In the genomic region with DNA sequence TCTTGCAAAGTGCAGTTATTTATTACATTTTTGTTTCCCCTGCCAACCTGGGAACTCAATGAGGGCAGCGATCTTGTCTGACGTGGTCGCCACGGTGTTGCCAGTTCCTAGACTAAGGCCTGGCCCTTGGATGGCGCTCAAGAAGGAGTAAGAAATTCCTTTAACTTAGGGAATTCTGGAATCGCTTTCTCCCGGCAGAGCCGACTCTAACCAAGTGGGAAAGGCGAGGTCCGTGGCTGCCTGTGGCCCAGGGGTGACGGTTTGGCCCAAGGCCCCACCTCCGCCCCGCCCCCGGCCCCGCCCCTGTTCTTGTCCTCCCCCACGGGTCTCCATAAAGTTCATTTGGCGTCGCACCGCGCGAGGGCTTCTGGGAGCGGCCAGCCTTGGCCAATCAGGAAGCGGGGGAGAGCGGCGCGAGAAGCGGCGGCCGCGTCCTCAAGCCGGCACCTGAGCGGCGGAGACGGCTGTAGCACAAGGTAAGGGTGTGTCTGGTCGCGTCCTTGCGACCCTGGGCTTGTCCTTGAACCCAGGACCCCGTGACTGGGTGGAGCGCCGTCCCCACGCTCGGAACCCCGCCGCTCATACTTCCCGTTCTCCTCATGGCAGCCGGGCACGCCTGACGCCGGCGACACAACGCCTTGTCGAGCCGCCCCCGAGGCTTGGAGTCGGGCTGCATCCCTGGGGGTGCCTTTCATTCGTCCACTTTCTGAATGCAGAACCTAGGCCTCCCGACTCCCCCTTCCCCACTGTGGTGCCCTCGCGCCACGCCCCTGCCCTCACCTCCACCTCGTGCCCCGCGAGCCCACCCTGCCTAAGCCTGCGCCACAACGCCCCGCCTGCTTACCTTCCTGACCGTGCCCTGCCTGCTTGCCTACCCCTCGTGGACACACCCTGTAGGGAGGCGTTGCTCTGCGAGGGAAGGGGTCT, we compare ENCODE assay signal across 1 cellular context.
TF ChIP-seq lines count a peak whose summit lies in the region.

A gene (plus strand): TSS at position 394 of the 927 bp plus-strand sequence. CDS start 18,119 bp downstream, outside the sequence.

TF ChIP-seq in HEK293, 187 proteins besides CTCF, POLR2A, EP300 and RAD21 (continued from another document and continues in another):
- TF ChIP-seq, protein P1, sequence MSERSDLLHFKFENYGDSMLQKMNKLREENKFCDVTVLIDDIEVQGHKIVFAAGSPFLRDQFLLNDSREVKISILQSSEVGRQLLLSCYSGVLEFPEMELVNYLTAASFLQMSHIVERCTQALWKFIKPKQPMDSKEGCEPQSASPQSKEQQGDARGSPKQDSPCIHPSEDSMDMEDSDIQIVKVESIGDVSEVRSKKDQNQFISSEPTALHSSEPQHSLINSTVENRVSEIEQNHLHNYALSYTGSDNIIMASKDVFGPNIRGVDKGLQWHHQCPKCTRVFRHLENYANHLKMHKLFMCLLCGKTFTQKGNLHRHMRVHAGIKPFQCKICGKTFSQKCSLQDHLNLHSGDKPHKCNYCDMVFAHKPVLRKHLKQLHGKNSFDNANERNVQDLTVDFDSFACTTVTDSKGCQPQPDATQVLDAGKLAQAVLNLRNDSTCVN (tag by site-specific recombination; optimal IDR thresholded peaks at IDR 0.05) = peak; percentile 62
- TF ChIP-seq HOXC10 (CRISPR knock-in tag; IDR thresholded peaks at IDR 0.05) (no peak), SP2 (tag by site-specific recombination; IDR thresholded peaks at IDR 0.05) (peak; percentile 65), ZNF157 (tag by site-specific recombination; IDR thresholded peaks at IDR 0.05) (no peak), REPIN1 (tag by site-specific recombination; IDR thresholded peaks at IDR 0.05; ENCODE audit: low read depth) (no peak), KLF1 (tag by site-specific recombination; IDR thresholded peaks at IDR 0.05) (peak; percentile 85), SETDB1 (IDR thresholded peaks at IDR 0.05; ENCODE audit: insufficient read length, low read length) (no peak), ZNF174 (tag by site-specific recombination; IDR thresholded peaks at IDR 0.05) (no peak), ZNF23 (tag by site-specific recombination; IDR thresholded peaks at IDR 0.05; ENCODE audit: borderline replicate concordance) (no peak), ZNF621 (tag by site-specific recombination; IDR thresholded peaks at IDR 0.05) (no peak), ZNF561 (tag by site-specific recombination; IDR thresholded peaks at IDR 0.05; ENCODE audit: borderline replicate concordance) (no peak), ZNF670 (tag by site-specific recombination; IDR thresholded peaks at IDR 0.05; ENCODE audit: low read depth) (no peak), ZNF48 (tag by site-specific recombination; IDR thresholded peaks at IDR 0.05) (no peak), ZBTB20 (tag by site-specific recombination; IDR thresholded peaks at IDR 0.05) (peak; percentile 40), ZNF768 (tag by site-specific recombination; IDR thresholded peaks at IDR 0.05) (no peak), ZEB2 (tag by site-specific recombination; IDR thresholded peaks at IDR 0.05) (0 out of 2 replicates have a peak, but pooled peaks have one; percentile 43), MEIS1 (CRISPR knock-in tag; IDR thresholded peaks at IDR 0.05; ENCODE audit: borderline replicate concordance) (no peak), KLF9 (tag by site-specific recombination; IDR thresholded peaks at IDR 0.05; ENCODE audit: low read depth) (peak; percentile 77), ZNF214 (tag by site-specific recombination; IDR thresholded peaks at IDR 0.05; ENCODE audit: borderline replicate concordance) (no peak), ZNF544 (tag by site-specific recombination; IDR thresholded peaks at IDR 0.05) (no peak), GLIS2 (tag by site-specific recombination; IDR thresholded peaks at IDR 0.05) (peak; percentile 51; the same call in 1 of the 2 replicates), ZFP41 (tag by site-specific recombination; IDR thresholded peaks at IDR 0.05; ENCODE audit: borderline replicate concordance) (no peak), ZNF660 (tag by site-specific recombination; IDR thresholded peaks at IDR 0.05) (peak; percentile 30; the same call in 1 of the 2 replicates), KLF8 (tag by site-specific recombination; IDR thresholded peaks at IDR 0.05) (peak; percentile 67), ZNF335 (tag by site-specific recombination; conservative IDR thresholded peaks at IDR 0.05) (peak; percentile 79), ZNF202 (tag by site-specific recombination; IDR thresholded peaks at IDR 0.05; ENCODE audit: borderline replicate concordance) (no peak), ZBTB17 (tag by site-specific recombination; IDR thresholded peaks at IDR 0.05) (0 out of 2 replicates have a peak, but pooled peaks have one; percentile 16), ZBTB7A (tag by site-specific recombination; IDR thresholded peaks at IDR 0.05; ENCODE audit: low read depth) (no peak), ZSCAN16 (tag by site-specific recombination; IDR thresholded peaks at IDR 0.05) (no peak)
- TF ChIP-seq, protein P2, sequence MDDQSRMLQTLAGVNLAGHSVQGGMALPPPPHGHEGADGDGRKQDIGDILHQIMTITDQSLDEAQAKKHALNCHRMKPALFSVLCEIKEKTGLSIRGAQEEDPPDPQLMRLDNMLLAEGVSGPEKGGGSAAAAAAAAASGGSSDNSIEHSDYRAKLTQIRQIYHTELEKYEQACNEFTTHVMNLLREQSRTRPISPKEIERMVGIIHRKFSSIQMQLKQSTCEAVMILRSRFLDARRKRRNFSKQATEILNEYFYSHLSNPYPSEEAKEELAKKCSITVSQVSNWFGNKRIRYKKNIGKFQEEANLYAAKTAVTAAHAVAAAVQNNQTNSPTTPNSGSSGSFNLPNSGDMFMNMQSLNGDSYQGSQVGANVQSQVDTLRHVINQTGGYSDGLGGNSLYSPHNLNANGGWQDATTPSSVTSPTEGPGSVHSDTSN (CRISPR knock-in tag; IDR thresholded peaks at IDR 0.05) = no peak
- TF ChIP-seq, protein P3, sequence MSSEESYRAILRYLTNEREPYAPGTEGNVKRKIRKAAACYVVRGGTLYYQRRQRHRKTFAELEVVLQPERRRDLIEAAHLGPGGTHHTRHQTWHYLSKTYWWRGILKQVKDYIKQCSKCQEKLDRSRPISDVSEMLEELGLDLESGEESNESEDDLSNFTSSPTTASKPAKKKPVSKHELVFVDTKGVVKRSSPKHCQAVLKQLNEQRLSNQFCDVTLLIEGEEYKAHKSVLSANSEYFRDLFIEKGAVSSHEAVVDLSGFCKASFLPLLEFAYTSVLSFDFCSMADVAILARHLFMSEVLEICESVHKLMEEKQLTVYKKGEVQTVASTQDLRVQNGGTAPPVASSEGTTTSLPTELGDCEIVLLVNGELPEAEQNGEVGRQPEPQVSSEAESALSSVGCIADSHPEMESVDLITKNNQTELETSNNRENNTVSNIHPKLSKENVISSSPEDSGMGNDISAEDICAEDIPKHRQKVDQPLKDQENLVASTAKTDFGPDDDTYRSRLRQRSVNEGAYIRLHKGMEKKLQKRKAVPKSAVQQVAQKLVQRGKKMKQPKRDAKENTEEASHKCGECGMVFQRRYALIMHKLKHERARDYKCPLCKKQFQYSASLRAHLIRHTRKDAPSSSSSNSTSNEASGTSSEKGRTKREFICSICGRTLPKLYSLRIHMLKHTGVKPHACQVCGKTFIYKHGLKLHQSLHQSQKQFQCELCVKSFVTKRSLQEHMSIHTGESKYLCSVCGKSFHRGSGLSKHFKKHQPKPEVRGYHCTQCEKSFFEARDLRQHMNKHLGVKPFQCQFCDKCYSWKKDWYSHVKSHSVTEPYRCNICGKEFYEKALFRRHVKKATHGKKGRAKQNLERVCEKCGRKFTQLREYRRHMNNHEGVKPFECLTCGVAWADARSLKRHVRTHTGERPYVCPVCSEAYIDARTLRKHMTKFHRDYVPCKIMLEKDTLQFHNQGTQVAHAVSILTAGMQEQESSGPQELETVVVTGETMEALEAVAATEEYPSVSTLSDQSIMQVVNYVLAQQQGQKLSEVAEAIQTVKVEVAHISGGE (tag by site-specific recombination; conservative IDR thresholded peaks at IDR 0.05; ENCODE audit: low read depth) = 0 out of 2 replicates have a peak, but pooled peaks have one; percentile 13
- TF ChIP-seq, protein P4, sequence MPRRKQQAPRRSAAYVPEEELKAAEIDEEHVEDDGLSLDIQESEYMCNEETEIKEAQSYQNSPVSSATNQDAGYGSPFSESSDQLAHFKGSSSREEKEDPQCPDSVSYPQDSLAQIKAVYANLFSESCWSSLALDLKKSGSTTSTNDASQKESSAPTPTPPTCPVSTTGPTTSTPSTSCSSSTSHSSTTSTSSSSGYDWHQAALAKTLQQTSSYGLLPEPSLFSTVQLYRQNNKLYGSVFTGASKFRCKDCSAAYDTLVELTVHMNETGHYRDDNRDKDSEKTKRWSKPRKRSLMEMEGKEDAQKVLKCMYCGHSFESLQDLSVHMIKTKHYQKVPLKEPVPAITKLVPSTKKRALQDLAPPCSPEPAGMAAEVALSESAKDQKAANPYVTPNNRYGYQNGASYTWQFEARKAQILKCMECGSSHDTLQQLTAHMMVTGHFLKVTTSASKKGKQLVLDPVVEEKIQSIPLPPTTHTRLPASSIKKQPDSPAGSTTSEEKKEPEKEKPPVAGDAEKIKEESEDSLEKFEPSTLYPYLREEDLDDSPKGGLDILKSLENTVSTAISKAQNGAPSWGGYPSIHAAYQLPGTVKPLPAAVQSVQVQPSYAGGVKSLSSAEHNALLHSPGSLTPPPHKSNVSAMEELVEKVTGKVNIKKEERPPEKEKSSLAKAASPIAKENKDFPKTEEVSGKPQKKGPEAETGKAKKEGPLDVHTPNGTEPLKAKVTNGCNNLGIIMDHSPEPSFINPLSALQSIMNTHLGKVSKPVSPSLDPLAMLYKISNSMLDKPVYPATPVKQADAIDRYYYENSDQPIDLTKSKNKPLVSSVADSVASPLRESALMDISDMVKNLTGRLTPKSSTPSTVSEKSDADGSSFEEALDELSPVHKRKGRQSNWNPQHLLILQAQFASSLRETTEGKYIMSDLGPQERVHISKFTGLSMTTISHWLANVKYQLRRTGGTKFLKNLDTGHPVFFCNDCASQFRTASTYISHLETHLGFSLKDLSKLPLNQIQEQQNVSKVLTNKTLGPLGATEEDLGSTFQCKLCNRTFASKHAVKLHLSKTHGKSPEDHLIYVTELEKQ (tag by site-specific recombination; IDR thresholded peaks at IDR 0.05; ENCODE audit: borderline replicate concordance) = no peak
- TF ChIP-seq, protein P5, sequence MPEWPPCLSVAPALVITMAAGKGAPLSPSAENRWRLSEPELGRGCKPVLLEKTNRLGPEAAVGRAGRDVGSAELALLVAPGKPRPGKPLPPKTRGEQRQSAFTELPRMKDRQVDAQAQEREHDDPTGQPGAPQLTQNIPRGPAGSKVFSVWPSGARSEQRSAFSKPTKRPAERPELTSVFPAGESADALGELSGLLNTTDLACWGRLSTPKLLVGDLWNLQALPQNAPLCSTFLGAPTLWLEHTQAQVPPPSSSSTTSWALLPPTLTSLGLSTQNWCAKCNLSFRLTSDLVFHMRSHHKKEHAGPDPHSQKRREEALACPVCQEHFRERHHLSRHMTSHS (tag by site-specific recombination; IDR thresholded peaks at IDR 0.05) = no peak
- TF ChIP-seq, protein P6, sequence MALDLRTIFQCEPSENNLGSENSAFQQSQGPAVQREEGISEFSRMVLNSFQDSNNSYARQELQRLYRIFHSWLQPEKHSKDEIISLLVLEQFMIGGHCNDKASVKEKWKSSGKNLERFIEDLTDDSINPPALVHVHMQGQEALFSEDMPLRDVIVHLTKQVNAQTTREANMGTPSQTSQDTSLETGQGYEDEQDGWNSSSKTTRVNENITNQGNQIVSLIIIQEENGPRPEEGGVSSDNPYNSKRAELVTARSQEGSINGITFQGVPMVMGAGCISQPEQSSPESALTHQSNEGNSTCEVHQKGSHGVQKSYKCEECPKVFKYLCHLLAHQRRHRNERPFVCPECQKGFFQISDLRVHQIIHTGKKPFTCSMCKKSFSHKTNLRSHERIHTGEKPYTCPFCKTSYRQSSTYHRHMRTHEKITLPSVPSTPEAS (tag by site-specific recombination; IDR thresholded peaks at IDR 0.05) = no peak
- TF ChIP-seq, protein P7, sequence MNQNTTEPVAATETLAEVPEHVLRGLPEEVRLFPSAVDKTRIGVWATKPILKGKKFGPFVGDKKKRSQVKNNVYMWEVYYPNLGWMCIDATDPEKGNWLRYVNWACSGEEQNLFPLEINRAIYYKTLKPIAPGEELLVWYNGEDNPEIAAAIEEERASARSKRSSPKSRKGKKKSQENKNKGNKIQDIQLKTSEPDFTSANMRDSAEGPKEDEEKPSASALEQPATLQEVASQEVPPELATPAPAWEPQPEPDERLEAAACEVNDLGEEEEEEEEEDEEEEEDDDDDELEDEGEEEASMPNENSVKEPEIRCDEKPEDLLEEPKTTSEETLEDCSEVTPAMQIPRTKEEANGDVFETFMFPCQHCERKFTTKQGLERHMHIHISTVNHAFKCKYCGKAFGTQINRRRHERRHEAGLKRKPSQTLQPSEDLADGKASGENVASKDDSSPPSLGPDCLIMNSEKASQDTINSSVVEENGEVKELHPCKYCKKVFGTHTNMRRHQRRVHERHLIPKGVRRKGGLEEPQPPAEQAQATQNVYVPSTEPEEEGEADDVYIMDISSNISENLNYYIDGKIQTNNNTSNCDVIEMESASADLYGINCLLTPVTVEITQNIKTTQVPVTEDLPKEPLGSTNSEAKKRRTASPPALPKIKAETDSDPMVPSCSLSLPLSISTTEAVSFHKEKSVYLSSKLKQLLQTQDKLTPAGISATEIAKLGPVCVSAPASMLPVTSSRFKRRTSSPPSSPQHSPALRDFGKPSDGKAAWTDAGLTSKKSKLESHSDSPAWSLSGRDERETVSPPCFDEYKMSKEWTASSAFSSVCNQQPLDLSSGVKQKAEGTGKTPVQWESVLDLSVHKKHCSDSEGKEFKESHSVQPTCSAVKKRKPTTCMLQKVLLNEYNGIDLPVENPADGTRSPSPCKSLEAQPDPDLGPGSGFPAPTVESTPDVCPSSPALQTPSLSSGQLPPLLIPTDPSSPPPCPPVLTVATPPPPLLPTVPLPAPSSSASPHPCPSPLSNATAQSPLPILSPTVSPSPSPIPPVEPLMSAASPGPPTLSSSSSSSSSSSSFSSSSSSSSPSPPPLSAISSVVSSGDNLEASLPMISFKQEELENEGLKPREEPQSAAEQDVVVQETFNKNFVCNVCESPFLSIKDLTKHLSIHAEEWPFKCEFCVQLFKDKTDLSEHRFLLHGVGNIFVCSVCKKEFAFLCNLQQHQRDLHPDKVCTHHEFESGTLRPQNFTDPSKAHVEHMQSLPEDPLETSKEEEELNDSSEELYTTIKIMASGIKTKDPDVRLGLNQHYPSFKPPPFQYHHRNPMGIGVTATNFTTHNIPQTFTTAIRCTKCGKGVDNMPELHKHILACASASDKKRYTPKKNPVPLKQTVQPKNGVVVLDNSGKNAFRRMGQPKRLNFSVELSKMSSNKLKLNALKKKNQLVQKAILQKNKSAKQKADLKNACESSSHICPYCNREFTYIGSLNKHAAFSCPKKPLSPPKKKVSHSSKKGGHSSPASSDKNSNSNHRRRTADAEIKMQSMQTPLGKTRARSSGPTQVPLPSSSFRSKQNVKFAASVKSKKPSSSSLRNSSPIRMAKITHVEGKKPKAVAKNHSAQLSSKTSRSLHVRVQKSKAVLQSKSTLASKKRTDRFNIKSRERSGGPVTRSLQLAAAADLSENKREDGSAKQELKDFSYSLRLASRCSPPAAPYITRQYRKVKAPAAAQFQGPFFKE (tag by site-specific recombination; IDR thresholded peaks at IDR 0.05; ENCODE audit: borderline replicate concordance) = no peak
- TF ChIP-seq, protein P8, sequence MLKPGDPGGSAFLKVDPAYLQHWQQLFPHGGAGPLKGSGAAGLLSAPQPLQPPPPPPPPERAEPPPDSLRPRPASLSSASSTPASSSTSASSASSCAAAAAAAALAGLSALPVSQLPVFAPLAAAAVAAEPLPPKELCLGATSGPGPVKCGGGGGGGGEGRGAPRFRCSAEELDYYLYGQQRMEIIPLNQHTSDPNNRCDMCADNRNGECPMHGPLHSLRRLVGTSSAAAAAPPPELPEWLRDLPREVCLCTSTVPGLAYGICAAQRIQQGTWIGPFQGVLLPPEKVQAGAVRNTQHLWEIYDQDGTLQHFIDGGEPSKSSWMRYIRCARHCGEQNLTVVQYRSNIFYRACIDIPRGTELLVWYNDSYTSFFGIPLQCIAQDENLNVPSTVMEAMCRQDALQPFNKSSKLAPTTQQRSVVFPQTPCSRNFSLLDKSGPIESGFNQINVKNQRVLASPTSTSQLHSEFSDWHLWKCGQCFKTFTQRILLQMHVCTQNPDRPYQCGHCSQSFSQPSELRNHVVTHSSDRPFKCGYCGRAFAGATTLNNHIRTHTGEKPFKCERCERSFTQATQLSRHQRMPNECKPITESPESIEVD (tag by site-specific recombination; IDR thresholded peaks at IDR 0.05) = no peak
